Comparison of ENCODE assay signal across 26 cellular contexts in genomic region chr4:176788248-176788647, GRCh38. TPM values are rescaled to one million over a fixed set of nuclear protein-coding genes. Genes with fewer than 3 reads are reported as not detected.
DNase-seq lines count a peak whose midpoint lies in the region; ATAC-seq and TF ChIP-seq lines count a peak whose summit lies in the region.
"Had no signal": no experiment of that assay in that cellular context is flagged by ENCODE, and none has a peak within 500 bp of the region (broad histone marks: within the 10 kb centered on the region; RNA-seq: fewer than 3 reads in every experiment).

No MANE protein-coding gene starts in this region.

- DNase-seq in NCI-H510A treated with DMSO at 0.1 percent for 48 hours (lab: John Stamatoyannopoulos, UW): peak; percentile 5
- no peak for DNase-seq in NCI-H510A (lab: John Stamatoyannopoulos, UW)
- DNase-seq in epithelial cell of prostate (ENCODE audit: low read depth, low spot score): no peak
- no peak for DNase-seq in psoas muscle
- DNase-seq in erythroblast (lab: John Stamatoyannopoulos, UW): no peak
- no peak for DNase-seq in NOMO-1 (lab: John Stamatoyannopoulos, UW; ENCODE audit: unreplicated experiment in 2 of 2)
- DNase-seq: activated CD4-positive, alpha-beta T cell treated with anti-CD3 and anti-CD28 coated beads for 36 hours; activated naive CD8-positive, alpha-beta T cell treated with anti-CD3 and anti-CD28 coated beads, Interleukin-2, amount 10 ng/mL, durations not matched to agents 7 days and 5 days; H7; immature natural killer cell; naive B cell; NCI-H146; NCI-H2171; NCI-H748 treated with DMSO at 0.1 percent for 48 hours; RPMI8226; stimulated activated CD4-positive, alpha-beta T cell treated with anti-CD3 and anti-CD28 coated beads, Interleukin-4, amount 100 ng/mL, for 1 hour; stomach; upper lobe of right lung had no signal

- intact Hi-C loops in psoas muscle (cut with DNase I): no loop called here

- no peaks in the 10 kb centered on the region for H3K36me3 ChIP-seq in psoas muscle (ENCODE audit: insufficient read depth in 1 of 2, low read depth in 1 of 2)
- H3K36me3 ChIP-seq: BLaER1 treated with 17β-estradiol and CSF1 and Interleukin-3, amounts not matched to agents 10 nM and 100 nM; stomach; upper lobe of right lung had no signal

- WGBS in psoas muscle, 3 donors: 51 to 65% (median 60%) methylated on average over 8 of the region's 8 CpGs

- TF ChIP-seq CTCF in psoas muscle (IDR thresholded peaks at IDR 0.05): no peak

- no peak for ATAC-seq in psoas muscle
- no peak for ATAC-seq in GM21367 (IDR thresholded peaks at IDR 0.05; ENCODE audit: unreplicated experiment)
- ATAC-seq: activated CD4-positive, alpha-beta T cell treated with anti-CD3 and anti-CD28 coated beads for 36 hours; activated T-helper 17 cell treated with anti-CD3 and anti-CD28 coated beads, Interleukin-2, amount 50 U/mL, for 72 hours; esophagus mucosa; HepG2; upper lobe of right lung had no signal

- no peaks in the 10 kb centered on the region for H3K9me3 ChIP-seq in psoas muscle
- H3K9me3 ChIP-seq: BLaER1 treated with 17β-estradiol and CSF1 and Interleukin-3, amounts not matched to agents 10 nM and 100 nM; stomach; upper lobe of right lung had no signal

- H3K4me1 ChIP-seq in psoas muscle: peaks cover 8% of the 10 kb centered on the region
- H3K4me1 ChIP-seq: BLaER1 treated with 17β-estradiol and CSF1 and Interleukin-3, amounts not matched to agents 10 nM and 100 nM; parathyroid adenoma had no signal

- H3K27ac ChIP-seq in epithelial cell of prostate: peak overlapping the region; percentile 89
- peak overlapping the region; percentile 63 for H3K27ac ChIP-seq in psoas muscle
- H3K27ac ChIP-seq: 22Rv1; BLaER1 treated with 17β-estradiol and CSF1 and Interleukin-3, amounts not matched to agents 10 nM and 100 nM; parathyroid adenoma; stomach had no signal

- peak overlapping the region; percentile 82 for H3K4me3 ChIP-seq in psoas muscle
- H3K4me3 ChIP-seq: BLaER1 treated with 17β-estradiol and CSF1 and Interleukin-3, amounts not matched to agents 10 nM and 100 nM; stomach had no signal

- no peak for TF ChIP-seq POLR2A in erythroblast (IDR thresholded peaks at IDR 0.05; ENCODE audit: low read length)

- peaks cover 0 to 2% (median 0%) of the 10 kb centered on the region in 3 donors for H3K27me3 ChIP-seq in psoas muscle (ENCODE audit: insufficient read depth in 3 of 3, low read length in 2 of 3)

TF ChIP-seq in PFSK-1, 5 proteins besides CTCF, POLR2A, EP300 and RAD21:
- TF ChIP-seq POLR2AphosphoS5 (IDR thresholded peaks at IDR 0.05; ENCODE audit: low read depth, low read length) (peak; percentile 39; the same call in 1 of the 2 replicates), FOXP2 (optimal IDR thresholded peaks at IDR 0.05; ENCODE audit: borderline replicate concordance, extremely low read depth, extremely low read length, insufficient read depth) (no peak)
- TF ChIP-seq, protein P1, sequence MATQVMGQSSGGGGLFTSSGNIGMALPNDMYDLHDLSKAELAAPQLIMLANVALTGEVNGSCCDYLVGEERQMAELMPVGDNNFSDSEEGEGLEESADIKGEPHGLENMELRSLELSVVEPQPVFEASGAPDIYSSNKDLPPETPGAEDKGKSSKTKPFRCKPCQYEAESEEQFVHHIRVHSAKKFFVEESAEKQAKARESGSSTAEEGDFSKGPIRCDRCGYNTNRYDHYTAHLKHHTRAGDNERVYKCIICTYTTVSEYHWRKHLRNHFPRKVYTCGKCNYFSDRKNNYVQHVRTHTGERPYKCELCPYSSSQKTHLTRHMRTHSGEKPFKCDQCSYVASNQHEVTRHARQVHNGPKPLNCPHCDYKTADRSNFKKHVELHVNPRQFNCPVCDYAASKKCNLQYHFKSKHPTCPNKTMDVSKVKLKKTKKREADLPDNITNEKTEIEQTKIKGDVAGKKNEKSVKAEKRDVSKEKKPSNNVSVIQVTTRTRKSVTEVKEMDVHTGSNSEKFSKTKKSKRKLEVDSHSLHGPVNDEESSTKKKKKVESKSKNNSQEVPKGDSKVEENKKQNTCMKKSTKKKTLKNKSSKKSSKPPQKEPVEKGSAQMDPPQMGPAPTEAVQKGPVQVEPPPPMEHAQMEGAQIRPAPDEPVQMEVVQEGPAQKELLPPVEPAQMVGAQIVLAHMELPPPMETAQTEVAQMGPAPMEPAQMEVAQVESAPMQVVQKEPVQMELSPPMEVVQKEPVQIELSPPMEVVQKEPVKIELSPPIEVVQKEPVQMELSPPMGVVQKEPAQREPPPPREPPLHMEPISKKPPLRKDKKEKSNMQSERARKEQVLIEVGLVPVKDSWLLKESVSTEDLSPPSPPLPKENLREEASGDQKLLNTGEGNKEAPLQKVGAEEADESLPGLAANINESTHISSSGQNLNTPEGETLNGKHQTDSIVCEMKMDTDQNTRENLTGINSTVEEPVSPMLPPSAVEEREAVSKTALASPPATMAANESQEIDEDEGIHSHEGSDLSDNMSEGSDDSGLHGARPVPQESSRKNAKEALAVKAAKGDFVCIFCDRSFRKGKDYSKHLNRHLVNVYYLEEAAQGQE (IDR thresholded peaks at IDR 0.05; ENCODE audit: insufficient read depth in 1 of 2, low read depth in 2 of 2, low read length in 2 of 2): no peak

RNA-seq across cellular contexts. Expression of gene VEGFC, which starts 4.5 kb away (rescaled TPM):
- 10.9 TPM for polyA plus RNA-seq in PFSK-1 (2012; ENCODE audit: insufficient read length, low read depth)
- 1 to 10 TPM; 3.0 to 7.0 (median 3.8) TPM for total RNA-seq in psoas muscle
- 1 to 10 TPM; 1.8 to 2.9 (median 2.1) TPM for polyA plus RNA-seq in psoas muscle
- total RNA-seq: activated CD4-positive, alpha-beta T cell treated with anti-CD3 and anti-CD28 coated beads for 36 hours; activated naive CD8-positive, alpha-beta T cell treated with anti-CD3 and anti-CD28 coated beads, Interleukin-2, amount 10 ng/mL, durations not matched to agents 7 days and 5 days; activated T-helper 17 cell treated with anti-CD3 and anti-CD28 coated beads, Interleukin-2, amount 50 U/mL, for 72 hours; HepG2 had no signal
- polyA plus RNA-seq: HepG2, immature natural killer cell had no signal
